ENCODE assay signal across 17 cellular contexts in the genomic region with DNA sequence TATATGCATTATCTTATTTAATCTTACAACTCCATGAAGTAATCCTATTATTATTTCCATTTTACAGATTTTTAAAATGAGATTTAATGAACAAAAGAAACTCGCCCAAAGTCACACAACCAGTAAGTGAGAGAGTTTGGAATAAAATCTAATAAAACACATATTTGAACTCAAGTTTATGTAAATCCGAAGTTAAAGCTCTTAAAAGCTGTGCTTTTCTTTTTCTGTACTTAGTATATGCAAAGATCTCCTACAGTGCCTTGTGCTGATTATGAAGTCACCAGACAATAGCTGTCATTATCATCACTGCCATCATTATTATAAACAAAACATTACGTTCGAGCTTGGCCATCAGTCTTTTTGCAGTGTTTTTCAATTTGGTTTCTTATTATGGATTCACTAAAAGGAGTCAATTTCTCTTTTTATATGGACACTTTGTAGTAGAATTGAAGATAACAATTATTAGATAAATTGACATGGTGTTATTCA.
"Had no signal": no experiment of that assay in that cellular context is flagged by ENCODE, and none has a peak within 500 bp of the region (broad histone marks: within the 10 kb centered on the region; RNA-seq: fewer than 3 reads in every experiment).

No MANE protein-coding gene starts in this region.

- H3K27me3 ChIP-seq: colonic mucosa, esophagus muscularis mucosa had no signal

- H3K27me3 Mint-ChIP-seq: brain had no signal

- H3K27ac Mint-ChIP-seq: activated naive CD4-positive, alpha-beta T cell treated with anti-CD3 and anti-CD28 coated beads, Interleukin-2, amount 50 U/mL, for 24 hours; brain; stimulated activated naive B cell treated with anti-CD40 and anti-IgM and Interleukin-4, amounts not matched to agents 10 μg/mL and 1 μg/mL and 100 μg/mL, for 72 hours had no signal

- H3K4me3 ChIP-seq: colonic mucosa, esophagus muscularis mucosa, mucosa of descending colon had no signal

- H3K36me3 Mint-ChIP-seq: activated naive CD4-positive, alpha-beta T cell treated with anti-CD3 and anti-CD28 coated beads, Interleukin-2, amount 50 U/mL, for 24 hours had no signal

- DNase-seq: activated CD4-positive, alpha-beta T cell treated with anti-CD3 and anti-CD28 coated beads for 1 hour; activated CD4-positive, alpha-beta T cell treated with anti-CD3 and anti-CD28 coated beads, Interleukin-2, amount 50 U/mL, for 1 hour; activated gamma-delta T cell treated with Interleukin-2 at 50 U/mL for 16 hours; activated T-cell treated with anti-CD3 and anti-CD28 coated beads, Interleukin-2, amount 50 U/mL, for 1 hour; aorta; central memory CD4-positive, alpha-beta T cell; colonic mucosa; left ventricle myocardium superior; mucosa of descending colon; occipital lobe; small intestine; stimulated activated naive B cell treated with anti-CD40 and anti-IgM and Interleukin-4, amounts not matched to agents 10 μg/mL and 1 μg/mL and 100 μg/mL, for 72 hours; T-helper 9 cell had no signal

- H3K9me3 ChIP-seq: colonic mucosa, esophagus muscularis mucosa, mucosa of descending colon had no signal

- H3K27ac ChIP-seq: colonic mucosa, esophagus muscularis mucosa had no signal

- H3K4me3 Mint-ChIP-seq: activated naive CD4-positive, alpha-beta T cell treated with anti-CD3 and anti-CD28 coated beads, Interleukin-2, amount 50 U/mL, for 24 hours; brain; neural crest cell; stimulated activated naive B cell treated with anti-CD40 and anti-IgM and Interleukin-4, amounts not matched to agents 10 μg/mL and 1 μg/mL and 100 μg/mL, for 72 hours had no signal

- H3K4me1 Mint-ChIP-seq: activated naive CD4-positive, alpha-beta T cell treated with anti-CD3 and anti-CD28 coated beads, Interleukin-2, amount 50 U/mL, for 24 hours; stimulated activated naive B cell treated with anti-CD40 and anti-IgM and Interleukin-4, amounts not matched to agents 10 μg/mL and 1 μg/mL and 100 μg/mL, for 72 hours had no signal

- H3K36me3 ChIP-seq: colonic mucosa, esophagus muscularis mucosa had no signal

- H3K4me1 ChIP-seq: colonic mucosa had no signal

- H3K9me3 Mint-ChIP-seq: activated naive CD4-positive, alpha-beta T cell treated with anti-CD3 and anti-CD28 coated beads, Interleukin-2, amount 50 U/mL, for 24 hours; neural crest cell had no signal
